In the genomic region with DNA sequence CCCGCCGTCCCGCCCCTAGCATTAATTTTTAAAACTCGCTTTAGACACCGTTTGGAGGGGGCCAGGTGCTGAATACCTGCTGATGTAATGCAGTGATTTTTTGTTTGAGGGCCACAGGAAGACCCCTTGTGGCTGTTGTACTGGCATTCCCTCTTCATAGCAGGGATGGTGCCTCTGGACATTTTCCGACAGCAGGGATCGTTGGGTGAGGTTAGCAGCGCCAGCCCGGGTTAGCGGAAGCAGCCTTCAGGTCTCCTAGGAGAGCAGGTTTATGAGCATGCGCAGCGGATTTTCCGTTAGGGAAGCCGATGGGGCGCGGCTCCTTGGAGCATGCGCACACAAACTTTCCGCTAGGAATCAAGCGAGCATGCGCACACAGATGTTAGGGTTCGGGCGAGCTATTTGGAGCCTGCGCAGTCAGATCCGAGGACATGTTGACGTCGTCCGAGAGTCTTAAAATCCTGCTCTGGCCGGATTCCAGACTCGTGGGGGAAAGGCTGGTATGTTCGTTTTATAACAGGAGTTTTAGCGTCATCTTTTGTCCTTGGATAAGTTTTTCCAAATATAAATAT, we compare ENCODE assay signal across 8 cellular contexts. TPM values are rescaled to one million over a fixed set of nuclear protein-coding genes. Genes with fewer than 3 reads are reported as not detected.
DNase-seq lines count a peak whose midpoint lies in the region; ATAC-seq and TF ChIP-seq lines count a peak whose summit lies in the region.

No MANE protein-coding gene starts in this region.

- no peaks in the 10 kb centered on the region for H3K27me3 ChIP-seq in Peyer's patch

- H3K4me1 Mint-ChIP-seq in naive thymus-derived CD8-positive, alpha-beta T cell, result peaks cover 0 to 26% (median 10%) of the 10 kb centered on the region in 4 donors
- no peaks in the 10 kb centered on the region for H3K4me1 Mint-ChIP-seq in stimulated activated memory B cell treated with anti-CD40 and anti-IgM and Interleukin-4, amounts not matched to agents 10 μg/mL and 1 μg/mL and 100 μg/mL, for 72 hours

- H3K9me3 Mint-ChIP-seq in naive thymus-derived CD8-positive, alpha-beta T cell, result no peaks in the 10 kb centered on the region
- no peaks in the 10 kb centered on the region for H3K9me3 Mint-ChIP-seq in stimulated activated memory B cell treated with anti-CD40 and anti-IgM and Interleukin-4, amounts not matched to agents 10 μg/mL and 1 μg/mL and 100 μg/mL, for 72 hours

- POLR2A ChIA-PET in naive thymus-derived CD8-positive, alpha-beta T cell (lab: Charles Lee), result interaction anchor here (0.8 to 3.0 kb wide), 6 partner anchors 29 to 393 kb away, joined by 3 to 53 read pairs (median 5); partner anchors contain the start of gene XPO1

- no peaks in the 10 kb centered on the region for H3K9me3 ChIP-seq in Peyer's patch

- TF ChIP-seq POLR2A in Peyer's patch (IDR thresholded peaks at IDR 0.05), result peak in 1 of 2 donors; percentile 21

- H3K36me3 ChIP-seq in Peyer's patch, result peaks cover 0 to 12% (median 0%) of the 10 kb centered on the region in 3 donors

- peak; percentile 46 to 94 (median 90) for DNase-seq in C1 segment of cervical spinal cord (lab: John Stamatoyannopoulos, UW)
- peak; percentile 82 to 96 (median 91) for DNase-seq in Peyer's patch
- peak; percentile 88 for DNase-seq in activated effector memory CD4-positive, alpha-beta T cell treated with Interleukin-2 at 50 U/mL for 16 hours
- DNase-seq in fibroblast of pulmonary artery (ENCODE audit: low read depth), result peak; percentile 99
- DNase-seq in naive thymus-derived CD8-positive, alpha-beta T cell, result peak; percentile 81 to 96 (median 90)

- peak overlapping the region; percentile 90 to 99 (median 97) for H3K27ac Mint-ChIP-seq in naive thymus-derived CD8-positive, alpha-beta T cell
- peak overlapping the region; percentile 78 for H3K27ac Mint-ChIP-seq in stimulated activated memory B cell treated with anti-CD40 and anti-IgM and Interleukin-4, amounts not matched to agents 10 μg/mL and 1 μg/mL and 100 μg/mL, for 72 hours

- peak overlapping the region; percentile 71 to 83 (median 78) for H3K27ac ChIP-seq in Peyer's patch

- no peaks in the 10 kb centered on the region for H3K27me3 Mint-ChIP-seq in naive thymus-derived CD8-positive, alpha-beta T cell
- H3K27me3 Mint-ChIP-seq in stimulated activated memory B cell treated with anti-CD40 and anti-IgM and Interleukin-4, amounts not matched to agents 10 μg/mL and 1 μg/mL and 100 μg/mL, for 72 hours, result no peaks in the 10 kb centered on the region

- peaks cover 0 to 5% (median 2%) of the 10 kb centered on the region in 4 donors for H3K4me1 ChIP-seq in Peyer's patch

- H3K4me3 ChIP-seq in Peyer's patch (peak overlapping the region; percentile 48 to 61 (median 50)), fibroblast of pulmonary artery (replicated peaks; ENCODE audit: low read depth, low read length) (peak overlapping the region; percentile 93)

- peaks cover 0 to 20% (median 11%) of the 10 kb centered on the region in 3 donors for H3K36me3 Mint-ChIP-seq in naive thymus-derived CD8-positive, alpha-beta T cell
- H3K36me3 Mint-ChIP-seq in stimulated activated memory B cell treated with anti-CD40 and anti-IgM and Interleukin-4, amounts not matched to agents 10 μg/mL and 1 μg/mL and 100 μg/mL, for 72 hours, result peaks cover 17% of the 10 kb centered on the region

- peak overlapping the region; percentile 85 to 98 (median 96) for H3K4me3 Mint-ChIP-seq in naive thymus-derived CD8-positive, alpha-beta T cell
- H3K4me3 Mint-ChIP-seq in stimulated activated memory B cell treated with anti-CD40 and anti-IgM and Interleukin-4, amounts not matched to agents 10 μg/mL and 1 μg/mL and 100 μg/mL, for 72 hours, result peak overlapping the region; percentile 93

- ATAC-seq in GM19397 (IDR thresholded peaks at IDR 0.05; ENCODE audit: unreplicated experiment) (peak; percentile 92), HG03571 (IDR thresholded peaks at IDR 0.05; ENCODE audit: unreplicated experiment) (peak; percentile 83)
- ATAC-seq in naive thymus-derived CD8-positive, alpha-beta T cell, result peak; percentile 86 to 92
- ATAC-seq in stimulated activated memory B cell treated with anti-CD40 and anti-IgM and Interleukin-4, amounts not matched to agents 10 μg/mL and 1 μg/mL and 100 μg/mL, for 72 hours, result peak; percentile 92

- TF ChIP-seq CTCF in Peyer's patch (IDR thresholded peaks at IDR 0.05), result no peak
- no peak for TF ChIP-seq CTCF in fibroblast of pulmonary artery (IDR thresholded peaks at IDR 0.05; ENCODE audit: low read length, missing control alignments)

RNA-seq across cellular contexts. Expression of gene C2orf74, which starts 17.2 kb away (rescaled TPM):
- total RNA-seq in Peyer's patch, result 10 to 100 TPM in 1 of 4 donors, 1 to 10 TPM in 2, not detected in 1; 1.8 to 10.7 (median 2.8) TPM
- total RNA-seq in naive thymus-derived CD8-positive, alpha-beta T cell, result 10 to 100 TPM; 21.3 to 25.7 TPM
- 10 to 100 TPM; 45.5 to 62.1 (median 56.9) TPM for polyA plus RNA-seq in naive thymus-derived CD8-positive, alpha-beta T cell

Comparison
In these comparisons a context has a peak if more than half of its experiments do, and no peak if none do; other contexts are left out.
1. Peak in every context shown above with its lines: DNase-seq, ATAC-seq, H3K4me3 ChIP-seq and H3K27ac ChIP-seq.